1 cellular context compared by ENCODE assay signal in the genomic region with DNA sequence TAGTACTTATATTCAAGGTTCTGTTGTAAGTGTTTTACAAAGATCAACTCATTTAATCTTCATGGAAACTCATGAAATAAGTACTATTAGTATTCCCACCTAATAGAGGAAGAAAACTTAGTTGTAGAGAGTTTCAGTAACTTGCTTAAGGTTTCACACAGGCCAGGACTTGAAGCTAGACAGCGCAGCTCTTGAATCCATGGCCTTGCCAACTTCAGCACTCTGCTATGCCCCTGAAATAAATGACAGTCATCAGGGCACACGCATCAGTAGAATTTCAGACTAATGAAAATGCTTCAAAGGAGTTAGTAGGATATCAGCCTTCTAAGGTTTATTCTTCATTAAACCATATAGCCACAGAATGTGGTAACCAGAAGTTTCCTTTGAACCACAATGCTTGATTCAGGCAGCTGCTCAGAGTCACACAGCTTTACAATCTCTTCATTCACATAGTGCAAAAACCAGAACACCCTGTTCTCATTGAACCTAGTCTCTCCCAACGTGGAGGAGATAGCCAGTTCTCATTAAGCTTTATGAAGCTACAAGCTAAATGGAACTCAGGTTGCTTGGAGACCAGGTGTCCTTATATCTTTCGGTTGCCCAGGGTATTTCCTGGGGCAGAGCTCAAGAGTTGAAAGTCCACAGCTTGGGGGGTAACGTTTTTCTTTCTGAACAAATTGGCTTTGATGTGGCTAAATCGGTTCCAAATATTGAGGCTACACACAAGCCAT.
TF ChIP-seq lines count a peak whose summit lies in the region.

No MANE protein-coding gene starts in this region.

TF ChIP-seq in GM12878, 131 proteins besides CTCF, POLR2A, EP300 and RAD21 (continued from another document and continues in another):
- TF ChIP-seq BCLAF1 (IDR thresholded peaks at IDR 0.05) (no peak), KLF5 (IDR thresholded peaks at IDR 0.05; ENCODE audit: partially characterized antibody) (no peak), SUZ12 (IDR thresholded peaks at IDR 0.05; ENCODE audit: unreplicated experiment) (no peak), ZNF274 (IDR thresholded peaks at IDR 0.05; ENCODE audit: insufficient read depth, insufficient read length) (no peak), NR2C1 (IDR thresholded peaks at IDR 0.05) (0 out of 2 replicates have a peak, but pooled peaks have one; percentile 5), FOXK2 (IDR thresholded peaks at IDR 0.05) (no peak), JUND (IDR thresholded peaks at IDR 0.05; ENCODE audit: low read depth, low read length) (no peak), JUNB (IDR thresholded peaks at IDR 0.05) (peak; percentile 26; the same call in 1 of the 2 replicates), ZBTB40 (IDR thresholded peaks at IDR 0.05; ENCODE audit: borderline replicate concordance) (no peak), ETV6 (conservative IDR thresholded peaks at IDR 0.05 in 1 of 2, IDR thresholded peaks at IDR 0.05 in 1 of 2; ENCODE audit: borderline replicate concordance in 1 of 2, low read depth in 1 of 2) (no peak), RUNX3 (IDR thresholded peaks at IDR 0.05; ENCODE audit: low read length) (peak; percentile 87), E2F8 (IDR thresholded peaks at IDR 0.05; ENCODE audit: low read depth, partially characterized antibody) (no peak), ZNF384 (IDR thresholded peaks at IDR 0.05; ENCODE audit: borderline replicate concordance, low read depth, low read length) (no peak), SMAD5 (IDR thresholded peaks at IDR 0.05; ENCODE audit: low read depth) (no peak), NFXL1 (IDR thresholded peaks at IDR 0.05; ENCODE audit: borderline replicate concordance) (no peak), MEF2A (IDR thresholded peaks at IDR 0.05; ENCODE audit: insufficient read depth, low read depth, low read length) (no peak), TCF12 (IDR thresholded peaks at IDR 0.05; ENCODE audit: low read depth, low read length) (0 out of 2 replicates have a peak, but pooled peaks have one; percentile 2), PAX5 (IDR thresholded peaks at IDR 0.05; ENCODE audit: borderline replicate concordance, low read depth, low read length) (0 out of 2 replicates have a peak, but pooled peaks have one; percentile 13), CREM (IDR thresholded peaks at IDR 0.05; ENCODE audit: low read depth) (0 out of 2 replicates have a peak, but pooled peaks have one; percentile 20), PML (IDR thresholded peaks at IDR 0.05; ENCODE audit: low read length) (no peak), MTA2 (IDR thresholded peaks at IDR 0.05; ENCODE audit: low read depth) (peak; percentile 87), BCL11A (IDR thresholded peaks at IDR 0.05; ENCODE audit: low read depth, low read length) (peak; percentile 56; the same call in 1 of the 2 replicates), TAF1 (IDR thresholded peaks at IDR 0.05; ENCODE audit: borderline replicate concordance, low read depth, low read length) (no peak), GATAD2B (conservative IDR thresholded peaks at IDR 0.05; ENCODE audit: low read depth) (peak; percentile 47; the same call in 1 of the 2 replicates), CREB1 (IDR thresholded peaks at IDR 0.05; ENCODE audit: low read depth) (no peak), TCF3 (IDR thresholded peaks at IDR 0.05; ENCODE audit: borderline replicate concordance, insufficient read depth, low read depth, low read length) (no peak), MLLT1 (IDR thresholded peaks at IDR 0.05) (peak; percentile 63; the same call in 1 of the 2 replicates)
- TF ChIP-seq, protein P1, sequence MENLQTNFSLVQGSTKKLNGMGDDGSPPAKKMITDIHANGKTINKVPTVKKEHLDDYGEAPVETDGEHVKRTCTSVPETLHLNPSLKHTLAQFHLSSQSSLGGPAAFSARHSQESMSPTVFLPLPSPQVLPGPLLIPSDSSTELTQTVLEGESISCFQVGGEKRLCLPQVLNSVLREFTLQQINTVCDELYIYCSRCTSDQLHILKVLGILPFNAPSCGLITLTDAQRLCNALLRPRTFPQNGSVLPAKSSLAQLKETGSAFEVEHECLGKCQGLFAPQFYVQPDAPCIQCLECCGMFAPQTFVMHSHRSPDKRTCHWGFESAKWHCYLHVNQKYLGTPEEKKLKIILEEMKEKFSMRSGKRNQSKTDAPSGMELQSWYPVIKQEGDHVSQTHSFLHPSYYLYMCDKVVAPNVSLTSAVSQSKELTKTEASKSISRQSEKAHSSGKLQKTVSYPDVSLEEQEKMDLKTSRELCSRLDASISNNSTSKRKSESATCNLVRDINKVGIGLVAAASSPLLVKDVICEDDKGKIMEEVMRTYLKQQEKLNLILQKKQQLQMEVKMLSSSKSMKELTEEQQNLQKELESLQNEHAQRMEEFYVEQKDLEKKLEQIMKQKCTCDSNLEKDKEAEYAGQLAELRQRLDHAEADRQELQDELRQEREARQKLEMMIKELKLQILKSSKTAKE (IDR thresholded peaks at IDR 0.05; ENCODE audit: low read depth, poor library complexity, severe bottlenecking) = peak; percentile 36
- TF ChIP-seq, protein P2, sequence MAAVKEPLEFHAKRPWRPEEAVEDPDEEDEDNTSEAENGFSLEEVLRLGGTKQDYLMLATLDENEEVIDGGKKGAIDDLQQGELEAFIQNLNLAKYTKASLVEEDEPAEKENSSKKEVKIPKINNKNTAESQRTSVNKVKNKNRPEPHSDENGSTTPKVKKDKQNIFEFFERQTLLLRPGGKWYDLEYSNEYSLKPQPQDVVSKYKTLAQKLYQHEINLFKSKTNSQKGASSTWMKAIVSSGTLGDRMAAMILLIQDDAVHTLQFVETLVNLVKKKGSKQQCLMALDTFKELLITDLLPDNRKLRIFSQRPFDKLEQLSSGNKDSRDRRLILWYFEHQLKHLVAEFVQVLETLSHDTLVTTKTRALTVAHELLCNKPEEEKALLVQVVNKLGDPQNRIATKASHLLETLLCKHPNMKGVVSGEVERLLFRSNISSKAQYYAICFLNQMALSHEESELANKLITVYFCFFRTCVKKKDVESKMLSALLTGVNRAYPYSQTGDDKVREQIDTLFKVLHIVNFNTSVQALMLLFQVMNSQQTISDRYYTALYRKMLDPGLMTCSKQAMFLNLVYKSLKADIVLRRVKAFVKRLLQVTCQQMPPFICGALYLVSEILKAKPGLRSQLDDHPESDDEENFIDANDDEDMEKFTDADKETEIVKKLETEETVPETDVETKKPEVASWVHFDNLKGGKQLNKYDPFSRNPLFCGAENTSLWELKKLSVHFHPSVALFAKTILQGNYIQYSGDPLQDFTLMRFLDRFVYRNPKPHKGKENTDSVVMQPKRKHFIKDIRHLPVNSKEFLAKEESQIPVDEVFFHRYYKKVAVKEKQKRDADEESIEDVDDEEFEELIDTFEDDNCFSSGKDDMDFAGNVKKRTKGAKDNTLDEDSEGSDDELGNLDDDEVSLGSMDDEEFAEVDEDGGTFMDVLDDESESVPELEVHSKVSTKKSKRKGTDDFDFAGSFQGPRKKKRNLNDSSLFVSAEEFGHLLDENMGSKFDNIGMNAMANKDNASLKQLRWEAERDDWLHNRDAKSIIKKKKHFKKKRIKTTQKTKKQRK (IDR thresholded peaks at IDR 0.05; ENCODE audit: low read depth, low read length) = no peak
- TF ChIP-seq, protein P3, sequence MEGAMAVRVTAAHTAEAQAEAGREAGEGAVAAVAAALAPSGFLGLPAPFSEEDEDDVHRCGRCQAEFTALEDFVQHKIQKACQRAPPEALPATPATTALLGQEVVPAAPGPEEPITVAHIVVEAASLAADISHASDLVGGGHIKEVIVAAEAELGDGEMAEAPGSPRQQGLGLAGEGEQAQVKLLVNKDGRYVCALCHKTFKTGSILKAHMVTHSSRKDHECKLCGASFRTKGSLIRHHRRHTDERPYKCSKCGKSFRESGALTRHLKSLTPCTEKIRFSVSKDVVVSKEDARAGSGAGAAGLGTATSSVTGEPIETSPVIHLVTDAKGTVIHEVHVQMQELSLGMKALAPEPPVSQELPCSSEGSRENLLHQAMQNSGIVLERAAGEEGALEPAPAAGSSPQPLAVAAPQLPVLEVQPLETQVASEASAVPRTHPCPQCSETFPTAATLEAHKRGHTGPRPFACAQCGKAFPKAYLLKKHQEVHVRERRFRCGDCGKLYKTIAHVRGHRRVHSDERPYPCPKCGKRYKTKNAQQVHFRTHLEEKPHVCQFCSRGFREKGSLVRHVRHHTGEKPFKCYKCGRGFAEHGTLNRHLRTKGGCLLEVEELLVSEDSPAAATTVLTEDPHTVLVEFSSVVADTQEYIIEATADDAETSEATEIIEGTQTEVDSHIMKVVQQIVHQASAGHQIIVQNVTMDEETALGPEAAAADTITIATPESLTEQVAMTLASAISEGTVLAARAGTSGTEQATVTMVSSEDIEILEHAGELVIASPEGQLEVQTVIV (IDR thresholded peaks at IDR 0.05; ENCODE audit: borderline replicate concordance, partially characterized antibody) = no peak
- TF ChIP-seq, protein P4, sequence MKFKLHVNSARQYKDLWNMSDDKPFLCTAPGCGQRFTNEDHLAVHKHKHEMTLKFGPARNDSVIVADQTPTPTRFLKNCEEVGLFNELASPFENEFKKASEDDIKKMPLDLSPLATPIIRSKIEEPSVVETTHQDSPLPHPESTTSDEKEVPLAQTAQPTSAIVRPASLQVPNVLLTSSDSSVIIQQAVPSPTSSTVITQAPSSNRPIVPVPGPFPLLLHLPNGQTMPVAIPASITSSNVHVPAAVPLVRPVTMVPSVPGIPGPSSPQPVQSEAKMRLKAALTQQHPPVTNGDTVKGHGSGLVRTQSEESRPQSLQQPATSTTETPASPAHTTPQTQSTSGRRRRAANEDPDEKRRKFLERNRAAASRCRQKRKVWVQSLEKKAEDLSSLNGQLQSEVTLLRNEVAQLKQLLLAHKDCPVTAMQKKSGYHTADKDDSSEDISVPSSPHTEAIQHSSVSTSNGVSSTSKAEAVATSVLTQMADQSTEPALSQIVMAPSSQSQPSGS (IDR thresholded peaks at IDR 0.05; ENCODE audit: low read length) = no peak
